Comparison of ENCODE assay signal across 8 cellular contexts in genomic region chr2:202911513-202912341, GRCh38. TPM values are rescaled to one million over a fixed set of nuclear protein-coding genes. Genes with fewer than 3 reads are reported as not detected.
A peak's percentile ranks its signal among the peaks of the same experiment; 100 is the strongest.
DNase-seq lines count a peak whose midpoint lies in the region; TF ChIP-seq lines count a peak whose summit lies in the region.

Gene CARF (plus strand): TSS chr2:202912275. CDS start chr2:202941903, 29,628 bp downstream.
Gene WDR12 (minus strand): TSS chr2:202911673. CDS start chr2:202911476, 197 bp downstream.

- H3K27ac ChIP-seq in effector memory CD4-positive, alpha-beta T cell (ENCODE audit: insufficient read depth, low read length, poor library complexity, severe bottlenecking): peak within 1 kb of the TSS; percentile 79

- no peak for TF ChIP-seq CTCF in GM20000 (IDR thresholded peaks at IDR 0.05; ENCODE audit: extremely low read depth, missing control alignments)

- no peaks in the 10 kb centered on the region for H3K9me3 ChIP-seq in effector memory CD4-positive, alpha-beta T cell (ENCODE audit: control insufficient read depth, low read length)

- no peaks in the 10 kb centered on the region for H3K27me3 ChIP-seq in effector memory CD4-positive, alpha-beta T cell (replicated peaks; ENCODE audit: control insufficient read depth, insufficient read depth, low read length, poor library complexity, severe bottlenecking)

- peak; percentile 94 for DNase-seq in COLO668 (lab: John Stamatoyannopoulos, UW; ENCODE audit: unreplicated experiment)
- peak; percentile 92 for DNase-seq in GM20000 (ENCODE audit: low spot score)
- peak; percentile 89 for DNase-seq in HS-5 (ENCODE audit: low read depth)
- DNase-seq in NK-92 (lab: John Stamatoyannopoulos, UW; ENCODE audit: unreplicated experiment): peak; percentile 6
- DNase-seq in activated CD8-positive, alpha-beta memory T cell treated with anti-CD3 and anti-CD28 coated beads for 24 hours: peak; percentile 92
- peak; percentile 80 to 85 (median 85) for DNase-seq in effector memory CD4-positive, alpha-beta T cell
- peak; percentile 95 for DNase-seq in lung microvascular endothelial cell (ENCODE audit: low read depth in 2 of 2)
- peak; percentile 73 to 79 (median 78) for DNase-seq in stimulated activated CD4-positive, alpha-beta T cell treated with anti-CD3 and anti-CD28 coated beads, TNF-alpha, amount 100 ng/mL, for 4 hours (ENCODE audit: low read depth in 3 of 3)

- no peaks in the 10 kb centered on the region for H3K36me3 ChIP-seq in effector memory CD4-positive, alpha-beta T cell (ENCODE audit: control insufficient read depth, insufficient read depth, low read length)

- H3K4me1 ChIP-seq in effector memory CD4-positive, alpha-beta T cell (ENCODE audit: control insufficient read depth, insufficient read depth, low read length, poor library complexity, severe bottlenecking): peaks cover 4% of the 10 kb centered on the region

- H3K4me3 ChIP-seq in effector memory CD4-positive, alpha-beta T cell (ENCODE audit: insufficient read depth, low read depth, low read length, poor library complexity, severe bottlenecking): peak within 1 kb of the TSS; percentile 67

RNA-seq across cellular contexts. Expression of gene CARF, which starts in this region (rescaled TPM):
- 2.2 and 3.8 TPM in 2 replicates for total RNA-seq in lung microvascular endothelial cell

RNA-seq across cellular contexts. Expression of gene WDR12, which starts in this region (rescaled TPM):
- 14.4 and 18.5 TPM in 2 replicates for total RNA-seq in lung microvascular endothelial cell

Comparison
In these comparisons a context has a peak if more than half of its experiments do, and no peak if none do; other contexts are left out.
1. Peak in every context shown above with its lines: DNase-seq, H3K4me3 ChIP-seq and H3K27ac ChIP-seq.
2. DNase-seq: peak in every context shown above with its lines; median percentile 95 in lung microvascular endothelial cell; 94 in COLO668; 92 in GM20000; 92 in activated CD8-positive, alpha-beta memory T cell treated with anti-CD3 and anti-CD28 coated beads for 24 hours; 89 in HS-5; 85 in effector memory CD4-positive, alpha-beta T cell; 78 in stimulated activated CD4-positive, alpha-beta T cell treated with anti-CD3 and anti-CD28 coated beads, TNF-alpha, amount 100 ng/mL, for 4 hours; 6 in NK-92.